In the genomic region with DNA sequence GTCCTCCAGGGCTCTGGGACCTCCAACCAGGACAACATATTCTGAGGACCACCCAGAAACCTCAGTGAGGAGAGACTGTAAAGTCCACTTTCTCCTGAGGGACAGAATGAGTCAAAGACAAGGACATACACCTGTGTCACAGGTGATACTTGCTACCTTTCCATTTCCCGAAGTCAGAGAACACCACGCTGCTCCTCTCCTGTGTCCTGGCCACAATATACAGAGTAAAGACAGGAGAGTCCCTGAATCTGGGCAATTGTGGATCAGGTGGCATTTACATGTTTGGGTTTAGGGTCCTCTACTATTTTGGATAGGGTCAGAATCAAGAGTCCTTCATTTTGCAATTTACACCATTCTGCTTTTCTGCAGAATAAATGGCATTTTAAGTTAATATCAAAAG, we compare ENCODE assay signal across 1 cellular context.
TF ChIP-seq lines count a peak whose summit lies in the region.

No MANE protein-coding gene starts in this region.

TF ChIP-seq in GM12878, 131 proteins besides CTCF, POLR2A, EP300 and RAD21:
- TF ChIP-seq BCL3 (IDR thresholded peaks at IDR 0.05; ENCODE audit: borderline replicate concordance, insufficient read depth, low read depth, low read length, poor library complexity, severe bottlenecking) (no peak), CHD4 (IDR thresholded peaks at IDR 0.05) (no peak), STAT3 (IDR thresholded peaks at IDR 0.05; ENCODE audit: low read depth, low read length) (no peak), WRNIP1 (IDR thresholded peaks at IDR 0.05; ENCODE audit: borderline replicate concordance, low read depth, low read length) (0 out of 2 replicates have a peak, but pooled peaks have one; percentile 62), NR2F1 (conservative IDR thresholded peaks at IDR 0.05) (no peak), MTA3 (IDR thresholded peaks at IDR 0.05; ENCODE audit: borderline replicate concordance, low read length) (no peak), REST (IDR thresholded peaks at IDR 0.05; ENCODE audit: low read depth, low read length) (no peak), POLR2AphosphoS5 (IDR thresholded peaks at IDR 0.05; ENCODE audit: low read length) (peak; percentile 63; the same call in 1 of the 2 replicates)
- TF ChIP-seq, protein P1, sequence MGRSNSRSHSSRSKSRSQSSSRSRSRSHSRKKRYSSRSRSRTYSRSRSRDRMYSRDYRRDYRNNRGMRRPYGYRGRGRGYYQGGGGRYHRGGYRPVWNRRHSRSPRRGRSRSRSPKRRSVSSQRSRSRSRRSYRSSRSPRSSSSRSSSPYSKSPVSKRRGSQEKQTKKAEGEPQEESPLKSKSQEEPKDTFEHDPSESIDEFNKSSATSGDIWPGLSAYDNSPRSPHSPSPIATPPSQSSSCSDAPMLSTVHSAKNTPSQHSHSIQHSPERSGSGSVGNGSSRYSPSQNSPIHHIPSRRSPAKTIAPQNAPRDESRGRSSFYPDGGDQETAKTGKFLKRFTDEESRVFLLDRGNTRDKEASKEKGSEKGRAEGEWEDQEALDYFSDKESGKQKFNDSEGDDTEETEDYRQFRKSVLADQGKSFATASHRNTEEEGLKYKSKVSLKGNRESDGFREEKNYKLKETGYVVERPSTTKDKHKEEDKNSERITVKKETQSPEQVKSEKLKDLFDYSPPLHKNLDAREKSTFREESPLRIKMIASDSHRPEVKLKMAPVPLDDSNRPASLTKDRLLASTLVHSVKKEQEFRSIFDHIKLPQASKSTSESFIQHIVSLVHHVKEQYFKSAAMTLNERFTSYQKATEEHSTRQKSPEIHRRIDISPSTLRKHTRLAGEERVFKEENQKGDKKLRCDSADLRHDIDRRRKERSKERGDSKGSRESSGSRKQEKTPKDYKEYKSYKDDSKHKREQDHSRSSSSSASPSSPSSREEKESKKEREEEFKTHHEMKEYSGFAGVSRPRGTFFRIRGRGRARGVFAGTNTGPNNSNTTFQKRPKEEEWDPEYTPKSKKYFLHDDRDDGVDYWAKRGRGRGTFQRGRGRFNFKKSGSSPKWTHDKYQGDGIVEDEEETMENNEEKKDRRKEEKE (IDR thresholded peaks at IDR 0.05) = no peak
